Comparison of ENCODE assay signal across 8 cellular contexts in genomic region chr5:135569755-135570452, GRCh38. TPM values are rescaled to one million over a fixed set of nuclear protein-coding genes. Genes with fewer than 3 reads are reported as not detected.
DNase-seq lines count a peak whose midpoint lies in the region; ATAC-seq, FAIRE-seq and TF ChIP-seq lines count a peak whose summit lies in the region.

No MANE protein-coding gene starts in this region.

- no peak overlapping the region for H2AFZ ChIP-seq in OCI-LY3 (ENCODE audit: low read depth, low read length)

- H3K4me1 ChIP-seq in OCI-LY3 (ENCODE audit: low read length) (peaks cover 9% of the 10 kb centered on the region), spleen (peaks cover 0 to 5% (median 2%) of the 10 kb centered on the region in 6 donors), tibial nerve (peaks cover 0 to 7% (median 0%) of the 10 kb centered on the region in 4 donors)

- H3K4me3 ChIP-seq in OCI-LY3 (ENCODE audit: low read length) (no peak overlapping the region), spleen (no peak overlapping the region), tibial nerve (no peak overlapping the region)

- no peak overlapping the region for H3K27ac ChIP-seq in OCI-LY3 (ENCODE audit: low read length)
- no peak overlapping the region for H3K27ac ChIP-seq in spleen
- H3K27ac ChIP-seq in tibial nerve = no peak overlapping the region

- ATAC-seq in GM21723 (IDR thresholded peaks at IDR 0.05; ENCODE audit: unreplicated experiment) = no peak

- intact Hi-C loops in spleen (cut with DNase I; ENCODE audit: low total_unique reads) = no loop called here

- TF ChIP-seq EP300 in tibial nerve (IDR thresholded peaks at IDR 0.05) = no peak

- H3K27me3 ChIP-seq in OCI-LY3 (ENCODE audit: low read depth, low read length) (no peaks in the 10 kb centered on the region), spleen (replicated peaks in 1 of 7) (peaks cover 0 to 58% (median 0%) of the 10 kb centered on the region in 7 donors), tibial nerve (no peaks in the 10 kb centered on the region)

- H3K9ac ChIP-seq in OCI-LY3 (ENCODE audit: low read length) = no peak overlapping the region

- FAIRE-seq in H54 (lab: Jason Lieb, UNC) = no peak

- H3K4me2 ChIP-seq in OCI-LY3 (ENCODE audit: low read length) = no peak overlapping the region

- H3K9me3 ChIP-seq in OCI-LY3 (ENCODE audit: insufficient read depth, low read length) (no peaks in the 10 kb centered on the region), spleen (no peaks in the 10 kb centered on the region), tibial nerve (no peaks in the 10 kb centered on the region)

- peak; percentile 50 for TF ChIP-seq CTCF in OCI-LY3 (IDR thresholded peaks at IDR 0.05; ENCODE audit: low read depth, low read length)
- TF ChIP-seq CTCF in spleen (IDR thresholded peaks at IDR 0.05 in 8 of 11, conservative IDR thresholded peaks at IDR 0.05 in 3 of 11) = peak in 2 of 11 experiments; percentile 18 to 21
- peak in 2 of 5 experiments; percentile 12 to 26 for TF ChIP-seq CTCF in tibial nerve (IDR thresholded peaks at IDR 0.05)

- no peaks in the 10 kb centered on the region for H3K36me3 ChIP-seq in OCI-LY3 (replicated peaks; ENCODE audit: low read depth, low read length)
- H3K36me3 ChIP-seq in spleen = no peaks in the 10 kb centered on the region
- H3K36me3 ChIP-seq in tibial nerve = no peaks in the 10 kb centered on the region

- WGBS in spleen, 5 donors = 45 to 53% (median 52%) methylated on average over 10 of the region's 10 CpGs
- WGBS in tibial nerve, 2 donors = 54 to 61% methylated on average over 10 of the region's 10 CpGs

- no peak; the same call in 1 of the 2 replicates for TF ChIP-seq POLR2A in H54 (IDR thresholded peaks at IDR 0.05; ENCODE audit: low read depth, low read length)
- TF ChIP-seq POLR2A in spleen (IDR thresholded peaks at IDR 0.05) = no peak
- no peak for TF ChIP-seq POLR2A in tibial nerve (IDR thresholded peaks at IDR 0.05)

- no peaks in the 10 kb centered on the region for H4K20me1 ChIP-seq in OCI-LY3 (ENCODE audit: insufficient read depth, low read length)

- DNase-seq in AG20443 (ENCODE audit: low spot score) (peak; percentile 69), H54 (ENCODE audit: insufficient read length, low spot score) (peak; percentile 53), fibroblast of gingiva (ENCODE audit: low read depth) (peak; percentile 40), spleen (peak; percentile 66), tibial nerve (ENCODE audit: low spot score in 2 of 2) (no peak)
- no peak for DNase-seq in stimulated activated CD4-positive, alpha-beta T cell treated with anti-CD3 and anti-CD28 coated beads, Interleukin-2, amount 100 ng/mL, for 48 hours

- H3K79me2 ChIP-seq in OCI-LY3 (ENCODE audit: low read length) = no peaks in the 10 kb centered on the region

RNA-seq across cellular contexts. Expression of gene CXCL14, which starts 8.9 kb away (rescaled TPM):
- total RNA-seq in spleen (10 to 100 TPM; 10.3 to 67.1 (median 42.4) TPM), tibial nerve (100 to 1,000 TPM in 2 of 4 donors, 10 to 100 TPM in 2; 76.5 to 171 (median 111) TPM)
- polyA plus RNA-seq in spleen = 10 to 100 TPM; 42.4 to 45.9 (median 44.5) TPM

RNA-seq across cellular contexts. Expression of gene NEUROG1, which starts 34.1 kb away (rescaled TPM):
- not detected for total RNA-seq in spleen
- not detected for polyA plus RNA-seq in spleen
- total RNA-seq in tibial nerve = not detected

Comparison
In these comparisons a context has a peak if more than half of its experiments do, and no peak if none do; other contexts are left out.
1. DNase-seq: peak in AG20443 (single experiment), H54 (single experiment), fibroblast of gingiva (single experiment) and spleen (single experiment); none in tibial nerve (0 of 2) and stimulated activated CD4-positive, alpha-beta T cell treated with anti-CD3 and anti-CD28 coated beads, Interleukin-2, amount 100 ng/mL, for 48 hours (0 of 2).